Comparison of ENCODE assay signal across 17 cellular contexts in the genomic region with DNA sequence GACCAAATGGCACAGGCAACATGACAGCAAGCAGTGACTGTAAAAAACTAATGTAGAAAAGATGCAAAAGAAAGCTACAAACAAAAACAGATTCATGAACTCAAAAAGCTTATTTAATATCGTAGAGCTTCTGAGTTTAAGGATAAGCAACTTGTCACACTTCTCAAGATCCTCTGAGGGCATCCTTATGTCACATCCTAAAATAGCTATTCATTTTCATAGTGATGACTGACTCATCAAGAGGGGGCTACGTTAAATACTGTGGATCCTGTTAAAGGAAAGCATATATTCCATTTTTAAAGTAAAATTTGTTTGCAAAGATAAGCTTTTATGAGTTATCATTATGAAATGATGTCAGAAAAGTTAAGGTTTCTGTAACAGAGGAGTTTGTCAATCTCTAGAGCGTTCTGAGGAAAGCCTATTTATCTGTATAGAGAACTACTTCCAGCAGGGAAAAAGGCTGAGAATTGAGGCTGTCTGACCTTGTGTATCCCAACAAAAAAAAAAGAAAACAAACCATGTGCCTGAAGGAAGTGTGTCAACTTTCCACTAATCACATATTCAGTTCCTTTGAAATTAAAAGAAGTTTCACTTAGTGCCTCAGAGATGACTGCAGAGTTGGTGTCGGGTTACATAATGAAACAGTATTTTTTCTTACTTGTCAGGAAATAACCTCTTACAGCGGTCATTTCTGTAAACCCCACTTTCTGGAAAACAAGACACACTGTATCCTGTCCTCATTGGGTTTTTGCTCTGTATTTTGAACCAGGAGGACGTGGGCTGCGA.
DNase-seq lines count a peak whose midpoint lies in the region; ATAC-seq and TF ChIP-seq lines count a peak whose summit lies in the region.
"Had no signal": no experiment of that assay in that cellular context is flagged by ENCODE, and none has a peak within 500 bp of the region (broad histone marks: within the 10 kb centered on the region; RNA-seq: fewer than 3 reads in every experiment).

No MANE protein-coding gene starts in this region.

- no peak for TF ChIP-seq POLR2A in NB4 (IDR thresholded peaks at IDR 0.05; ENCODE audit: extremely low read depth, insufficient read length)

- no peaks in the 10 kb centered on the region for H3K27me3 ChIP-seq in left ventricle myocardium inferior (ENCODE audit: low read depth)
- H3K27me3 ChIP-seq: colonic mucosa had no signal

- H3K4me1 ChIP-seq in left ventricle myocardium inferior: peaks cover 4% of the 10 kb centered on the region
- H3K4me1 ChIP-seq: colonic mucosa had no signal

- in situ Hi-C loops in GM13977 (cut with MboI; ENCODE audit: low pct_unique_long_range_greater_than_20kb, low sequenced_read_pairs, unreplicated experiment): no loop called here

- no peaks in the 10 kb centered on the region for H3K9me3 ChIP-seq in left ventricle myocardium inferior (replicated peaks)
- H3K9me3 ChIP-seq: colonic mucosa, mucosa of descending colon had no signal

- DNase-seq in NB4 (ENCODE audit: low read depth) (peak; percentile 8), cardiac fibroblast (ENCODE audit: low read depth in 2 of 2) (peak; percentile 34 to 41), nephron progenitor cell (no peak), GM13977 (ENCODE audit: low spot score) (no peak), left ventricle myocardium inferior (no peak)
- DNase-seq in activated naive CD8-positive, alpha-beta T cell treated with anti-CD3 and anti-CD28 coated beads for 36 hours: no peak
- DNase-seq in activated T-cell treated with anti-CD3 and anti-CD28 coated beads, Interleukin-2, amount 50 U/mL, for 1 hour: no peak
- DNase-seq: colonic mucosa, H7, mucosa of descending colon, NCI-H1417 treated with DMSO at 0.1 percent for 48 hours, retina, SHP77 treated with DMSO at 0.1 percent for 48 hours, WERI-Rb-1 had no signal

- H3K27ac ChIP-seq in left ventricle myocardium inferior (replicated peaks): no peak overlapping the region
- H3K27ac ChIP-seq: colonic mucosa, WERI-Rb-1 had no signal

- H3K36me3 Mint-ChIP-seq in nephron progenitor cell (ENCODE audit: low read depth): peaks cover 62% of the 10 kb centered on the region
- H3K36me3 Mint-ChIP-seq in activated naive CD8-positive, alpha-beta T cell treated with anti-CD3 and anti-CD28 coated beads for 36 hours: no peaks in the 10 kb centered on the region
- H3K36me3 Mint-ChIP-seq: activated naive CD4-positive, alpha-beta T cell treated with anti-CD3 and anti-CD28 coated beads, Interleukin-2, amount 50 U/mL, for 24 hours; CD14-positive monocyte had no signal

- intact Hi-C loops in left ventricle myocardium inferior (cut with micrococcal nuclease): no loop called here

- peaks cover 40% of the 10 kb centered on the region for H3K4me1 Mint-ChIP-seq in nephron progenitor cell
- H3K4me1 Mint-ChIP-seq in activated naive CD8-positive, alpha-beta T cell treated with anti-CD3 and anti-CD28 coated beads for 36 hours: peaks cover 2% of the 10 kb centered on the region
- H3K4me1 Mint-ChIP-seq: activated naive CD4-positive, alpha-beta T cell treated with anti-CD3 and anti-CD28 coated beads, Interleukin-2, amount 50 U/mL, for 24 hours; CD14-positive monocyte had no signal

- no peaks in the 10 kb centered on the region for H3K36me3 ChIP-seq in left ventricle myocardium inferior
- H3K36me3 ChIP-seq: colonic mucosa, WERI-Rb-1 had no signal

- no peaks in the 10 kb centered on the region for H3K9me3 Mint-ChIP-seq in nephron progenitor cell
- no peaks in the 10 kb centered on the region for H3K9me3 Mint-ChIP-seq in activated naive CD8-positive, alpha-beta T cell treated with anti-CD3 and anti-CD28 coated beads for 36 hours
- H3K9me3 Mint-ChIP-seq: activated naive CD4-positive, alpha-beta T cell treated with anti-CD3 and anti-CD28 coated beads, Interleukin-2, amount 50 U/mL, for 24 hours had no signal

- H3K4me3 ChIP-seq in NB4 (ENCODE audit: low read depth, low read length): no peak overlapping the region
- no peak overlapping the region for H3K4me3 ChIP-seq in cardiac fibroblast (replicated peaks in 1 of 2; ENCODE audit: low read depth in 2 of 2, low read length in 2 of 2)
- H3K4me3 ChIP-seq in left ventricle myocardium inferior: no peak overlapping the region
- H3K4me3 ChIP-seq: colonic mucosa, mucosa of descending colon had no signal

- H3K27me3 Mint-ChIP-seq in nephron progenitor cell (ENCODE audit: low read depth, poor library complexity): no peaks in the 10 kb centered on the region
- peaks cover 9% of the 10 kb centered on the region for H3K27me3 Mint-ChIP-seq in activated naive CD8-positive, alpha-beta T cell treated with anti-CD3 and anti-CD28 coated beads for 36 hours

- H3K4me3 Mint-ChIP-seq in nephron progenitor cell: no peak overlapping the region
- H3K4me3 Mint-ChIP-seq in activated naive CD8-positive, alpha-beta T cell treated with anti-CD3 and anti-CD28 coated beads for 36 hours: no peak overlapping the region
- H3K4me3 Mint-ChIP-seq: activated naive CD4-positive, alpha-beta T cell treated with anti-CD3 and anti-CD28 coated beads, Interleukin-2, amount 50 U/mL, for 24 hours; CD14-positive monocyte had no signal

- peak; percentile 43 for ATAC-seq in GM18868 (IDR thresholded peaks at IDR 0.05; ENCODE audit: unreplicated experiment)
- ATAC-seq: mucosa of descending colon had no signal

- TF ChIP-seq CTCF in NB4 (IDR thresholded peaks at IDR 0.05; ENCODE audit: low read depth, low read length): no peak
- no peak for TF ChIP-seq CTCF in cardiac fibroblast (IDR thresholded peaks at IDR 0.05; ENCODE audit: low read depth, low read length)
- no peak for TF ChIP-seq CTCF in nephron progenitor cell (IDR thresholded peaks at IDR 0.05)
- no peak for TF ChIP-seq CTCF in GM13977 (IDR thresholded peaks at IDR 0.05; ENCODE audit: extremely low read depth, insufficient read depth, missing control alignments)
- no peak for TF ChIP-seq CTCF in left ventricle myocardium inferior (IDR thresholded peaks at IDR 0.05; ENCODE audit: borderline replicate concordance)

- peak overlapping the region; percentile 85 for H3K27ac Mint-ChIP-seq in nephron progenitor cell
- H3K27ac Mint-ChIP-seq in activated naive CD8-positive, alpha-beta T cell treated with anti-CD3 and anti-CD28 coated beads for 36 hours: no peak overlapping the region
- H3K27ac Mint-ChIP-seq: activated naive CD4-positive, alpha-beta T cell treated with anti-CD3 and anti-CD28 coated beads, Interleukin-2, amount 50 U/mL, for 24 hours; CD14-positive monocyte had no signal

Comparison
In these comparisons a context has a peak if more than half of its experiments do, and no peak if none do; other contexts are left out.
1. DNase-seq: peak in NB4 (single experiment) and cardiac fibroblast (2 of 2); none in nephron progenitor cell (single experiment), activated naive CD8-positive, alpha-beta T cell treated with anti-CD3 and anti-CD28 coated beads for 36 hours (single experiment), GM13977 (single experiment), left ventricle myocardium inferior (single experiment) and activated T-cell treated with anti-CD3 and anti-CD28 coated beads, Interleukin-2, amount 50 U/mL, for 1 hour (single experiment).